ENCODE assay signal across 2 cellular contexts in genomic region chrX:373641-374471, GRCh38.
A peak's percentile ranks its signal among the peaks of the same experiment; 100 is the strongest.
TF ChIP-seq lines count a peak whose summit lies in the region.

No MANE protein-coding gene starts in this region.

TF ChIP-seq in endothelial cell of umbilical vein, 7 proteins besides CTCF, POLR2A, EP300 and RAD21 (continued from another document):
- TF ChIP-seq FOS (IDR thresholded peaks at IDR 0.05; ENCODE audit: borderline replicate concordance, insufficient read depth, low read length) (no peak), MAX (IDR thresholded peaks at IDR 0.05; ENCODE audit: insufficient read depth, insufficient read length) (no peak), EZH2 (IDR thresholded peaks at IDR 0.05; ENCODE audit: borderline replicate concordance, low read depth, low read length, severe bottlenecking) (peak; percentile 56), POLR2AphosphoS5 (IDR thresholded peaks at IDR 0.05; ENCODE audit: insufficient read depth, low read depth, low read length) (peak; percentile 21), GATA2 (IDR thresholded peaks at IDR 0.05; ENCODE audit: insufficient read depth, insufficient read length, low read depth, low read length) (no peak)

TF ChIP-seq in HEK293T, 16 proteins besides CTCF, POLR2A, EP300 and RAD21 (continued from another document):
- TF ChIP-seq CTBP1 (IDR thresholded peaks at IDR 0.05; ENCODE audit: borderline replicate concordance) (no peak), BHLHE40 (IDR thresholded peaks at IDR 0.05; ENCODE audit: borderline replicate concordance) (no peak)
TF ChIP-seq in HEK293T: peak in this region for 0.
